Comparison of ENCODE assay signal across 10 cellular contexts in the genomic region with DNA sequence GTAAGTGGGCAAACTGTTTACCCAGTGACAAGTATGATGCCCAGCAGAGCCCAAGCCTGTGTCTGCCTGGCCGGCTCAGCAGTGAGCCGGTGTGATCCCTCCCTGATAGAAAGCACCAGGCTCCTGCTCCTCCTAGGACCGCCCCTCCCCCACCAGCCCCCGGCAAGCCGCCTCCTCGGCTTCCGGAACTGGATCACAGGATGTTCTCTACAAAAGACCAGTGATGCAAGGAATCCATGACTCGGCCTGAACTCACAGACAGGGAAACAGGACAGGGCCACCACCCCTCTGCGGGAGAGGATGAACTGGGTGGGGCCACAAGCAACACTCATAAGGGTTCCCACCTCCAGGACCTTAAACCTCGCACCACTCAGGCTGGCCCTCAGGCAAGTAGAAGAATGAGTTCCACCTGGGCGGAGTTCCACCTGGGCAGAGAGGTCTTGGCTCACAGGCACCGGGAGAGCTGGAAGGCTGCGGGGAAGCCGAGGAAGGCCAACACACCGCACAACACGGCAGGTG. TPM values are rescaled to one million over a fixed set of nuclear protein-coding genes. Genes with fewer than 3 reads are reported as not detected.
DNase-seq lines count a peak whose midpoint lies in the region; ATAC-seq and FAIRE-seq lines count a peak whose summit lies in the region.
"Had no signal": no experiment of that assay in that cellular context is flagged by ENCODE, and none has a peak within 500 bp of the region (broad histone marks: within the 10 kb centered on the region; RNA-seq: fewer than 3 reads in every experiment).

No MANE protein-coding gene starts in this region.

- H3K9me3 Mint-ChIP-seq in activated CD8-positive, alpha-beta memory T cell treated with anti-CD3 and anti-CD28 coated beads, Interleukin-2, amount 10 ng/mL, durations not matched to agents 7 days and 5 days (ENCODE audit: low read depth), result peaks cover 2% of the 10 kb centered on the region
- H3K9me3 Mint-ChIP-seq in activated T-helper 17 cell treated with anti-CD3 and anti-CD28 coated beads, Interleukin-2, amount 50 U/mL, for 72 hours, result no peaks in the 10 kb centered on the region
- H3K9me3 Mint-ChIP-seq: activated naive CD4-positive, alpha-beta T cell treated with anti-CD3 and anti-CD28 coated beads, Interleukin-2, amount 50 U/mL, for 72 hours; stimulated activated naive CD8-positive, alpha-beta T cell treated with anti-CD3 and anti-CD28 coated beads, Interleukin-15, Interleukin-2, amounts not matched to agents 100 ng/mL and 50 ng/mL, for 24 hours had no signal

- peak; percentile 49 for FAIRE-seq in RCC 7860 (lab: Jason Lieb, UNC)

- no peak for ATAC-seq in activated CD8-positive, alpha-beta memory T cell treated with anti-CD3 and anti-CD28 coated beads, Interleukin-2, amount 10 ng/mL, durations not matched to agents 7 days and 5 days
- no peak for ATAC-seq in activated T-helper 17 cell treated with anti-CD3 and anti-CD28 coated beads, Interleukin-2, amount 50 U/mL, for 72 hours (replicated peaks)

- H3K27ac Mint-ChIP-seq in activated CD8-positive, alpha-beta memory T cell treated with anti-CD3 and anti-CD28 coated beads, Interleukin-2, amount 10 ng/mL, durations not matched to agents 7 days and 5 days, result no peak overlapping the region
- no peak overlapping the region for H3K27ac Mint-ChIP-seq in activated T-helper 17 cell treated with anti-CD3 and anti-CD28 coated beads, Interleukin-2, amount 50 U/mL, for 72 hours
- H3K27ac Mint-ChIP-seq: stimulated activated naive CD8-positive, alpha-beta T cell treated with anti-CD3 and anti-CD28 coated beads, Interleukin-15, Interleukin-2, amounts not matched to agents 100 ng/mL and 50 ng/mL, for 24 hours had no signal

- peaks cover 8% of the 10 kb centered on the region for H3K36me3 Mint-ChIP-seq in activated CD8-positive, alpha-beta memory T cell treated with anti-CD3 and anti-CD28 coated beads, Interleukin-2, amount 10 ng/mL, durations not matched to agents 7 days and 5 days
- H3K36me3 Mint-ChIP-seq in activated T-helper 17 cell treated with anti-CD3 and anti-CD28 coated beads, Interleukin-2, amount 50 U/mL, for 72 hours (ENCODE audit: low read depth), result no peaks in the 10 kb centered on the region
- H3K36me3 Mint-ChIP-seq: activated naive CD4-positive, alpha-beta T cell treated with anti-CD3 and anti-CD28 coated beads, Interleukin-2, amount 50 U/mL, for 72 hours had no signal

- H3K4me1 Mint-ChIP-seq in activated CD8-positive, alpha-beta memory T cell treated with anti-CD3 and anti-CD28 coated beads, Interleukin-2, amount 10 ng/mL, durations not matched to agents 7 days and 5 days, result peaks cover 8% of the 10 kb centered on the region
- peaks cover 5% of the 10 kb centered on the region for H3K4me1 Mint-ChIP-seq in activated T-helper 17 cell treated with anti-CD3 and anti-CD28 coated beads, Interleukin-2, amount 50 U/mL, for 72 hours

- no peak overlapping the region for H3K4me3 Mint-ChIP-seq in activated CD8-positive, alpha-beta memory T cell treated with anti-CD3 and anti-CD28 coated beads, Interleukin-2, amount 10 ng/mL, durations not matched to agents 7 days and 5 days
- H3K4me3 Mint-ChIP-seq in activated T-helper 17 cell treated with anti-CD3 and anti-CD28 coated beads, Interleukin-2, amount 50 U/mL, for 72 hours, result no peak overlapping the region
- H3K4me3 Mint-ChIP-seq: stimulated activated naive CD8-positive, alpha-beta T cell treated with anti-CD3 and anti-CD28 coated beads, Interleukin-15, Interleukin-2, amounts not matched to agents 100 ng/mL and 50 ng/mL, for 24 hours had no signal

- H3K27me3 Mint-ChIP-seq in activated CD8-positive, alpha-beta memory T cell treated with anti-CD3 and anti-CD28 coated beads, Interleukin-2, amount 10 ng/mL, durations not matched to agents 7 days and 5 days, result no peaks in the 10 kb centered on the region
- no peaks in the 10 kb centered on the region for H3K27me3 Mint-ChIP-seq in activated T-helper 17 cell treated with anti-CD3 and anti-CD28 coated beads, Interleukin-2, amount 50 U/mL, for 72 hours
- H3K27me3 Mint-ChIP-seq: stimulated activated naive CD8-positive, alpha-beta T cell treated with anti-CD3 and anti-CD28 coated beads, Interleukin-15, Interleukin-2, amounts not matched to agents 100 ng/mL and 50 ng/mL, for 24 hours had no signal

- CTCF ChIA-PET in activated CD8-positive, alpha-beta memory T cell treated with anti-CD3 and anti-CD28 coated beads, Interleukin-2, amount 10 ng/mL, durations not matched to agents 7 days and 5 days (lab: Charles Lee), result interaction anchor here (1.2 to 1.6 kb wide), 2 partner anchors 23 to 25 kb away, joined by 3 to 4 read pairs; no protein-coding TSS in a partner anchor

- DNase-seq in EL (peak; percentile 79), RCC 7860 (ENCODE audit: low spot score) (peak; percentile 84), fibroblast of peridontal ligament (ENCODE audit: extremely low read depth) (peak; percentile 58), nucleus accumbens (lab: John Stamatoyannopoulos, UW) (peak in 45 of 56 donors; percentile 15 to 73 (median 40)), NAMALWA (ENCODE audit: low spot score) (no peak), NCI-H187 treated with DMSO at 0.1 percent for 48 hours (lab: John Stamatoyannopoulos, UW) (no peak)
- DNase-seq in activated CD8-positive, alpha-beta memory T cell treated with anti-CD3 and anti-CD28 coated beads, Interleukin-2, amount 10 ng/mL, durations not matched to agents 7 days and 5 days, result no peak

RNA-seq across cellular contexts. Expression of a gene that starts 7.8 kb away (rescaled TPM):
- 10 to 100 TPM; 81.3 to 87.0 TPM for total RNA-seq in activated CD8-positive, alpha-beta memory T cell treated with anti-CD3 and anti-CD28 coated beads, Interleukin-2, amount 10 ng/mL, durations not matched to agents 7 days and 5 days
- 10 to 100 TPM; 43.5 to 96.3 TPM for total RNA-seq in activated T-helper 17 cell treated with anti-CD3 and anti-CD28 coated beads, Interleukin-2, amount 50 U/mL, for 72 hours

RNA-seq across cellular contexts. Expression of a gene that starts 34.0 kb away (rescaled TPM):
- under 1 TPM in 1 of 2 experiments, not detected in 1; 0.52 TPM for total RNA-seq in activated CD8-positive, alpha-beta memory T cell treated with anti-CD3 and anti-CD28 coated beads, Interleukin-2, amount 10 ng/mL, durations not matched to agents 7 days and 5 days
- under 1 TPM; 0.17 to 0.37 TPM for total RNA-seq in activated T-helper 17 cell treated with anti-CD3 and anti-CD28 coated beads, Interleukin-2, amount 50 U/mL, for 72 hours

RNA-seq across cellular contexts. Expression of a gene that starts 38.8 kb away (rescaled TPM):
- under 1 TPM; 0.32 to 0.89 TPM for total RNA-seq in activated CD8-positive, alpha-beta memory T cell treated with anti-CD3 and anti-CD28 coated beads, Interleukin-2, amount 10 ng/mL, durations not matched to agents 7 days and 5 days
- total RNA-seq in activated T-helper 17 cell treated with anti-CD3 and anti-CD28 coated beads, Interleukin-2, amount 50 U/mL, for 72 hours, result 1 to 10 TPM in 1 of 2 donors, under 1 TPM in 1; 0.71 to 3.5 TPM

Comparison
In these comparisons a context has a peak if more than half of its experiments do, and no peak if none do; other contexts are left out.
1. DNase-seq: peak in EL (single experiment), RCC 7860 (single experiment), fibroblast of peridontal ligament (single experiment) and nucleus accumbens (45 of 56); none in NAMALWA (single experiment), activated CD8-positive, alpha-beta memory T cell treated with anti-CD3 and anti-CD28 coated beads, Interleukin-2, amount 10 ng/mL, durations not matched to agents 7 days and 5 days (single experiment) and NCI-H187 treated with DMSO at 0.1 percent for 48 hours (single experiment).